ENCODE assay signal across 1 cellular context in the genomic region with DNA sequence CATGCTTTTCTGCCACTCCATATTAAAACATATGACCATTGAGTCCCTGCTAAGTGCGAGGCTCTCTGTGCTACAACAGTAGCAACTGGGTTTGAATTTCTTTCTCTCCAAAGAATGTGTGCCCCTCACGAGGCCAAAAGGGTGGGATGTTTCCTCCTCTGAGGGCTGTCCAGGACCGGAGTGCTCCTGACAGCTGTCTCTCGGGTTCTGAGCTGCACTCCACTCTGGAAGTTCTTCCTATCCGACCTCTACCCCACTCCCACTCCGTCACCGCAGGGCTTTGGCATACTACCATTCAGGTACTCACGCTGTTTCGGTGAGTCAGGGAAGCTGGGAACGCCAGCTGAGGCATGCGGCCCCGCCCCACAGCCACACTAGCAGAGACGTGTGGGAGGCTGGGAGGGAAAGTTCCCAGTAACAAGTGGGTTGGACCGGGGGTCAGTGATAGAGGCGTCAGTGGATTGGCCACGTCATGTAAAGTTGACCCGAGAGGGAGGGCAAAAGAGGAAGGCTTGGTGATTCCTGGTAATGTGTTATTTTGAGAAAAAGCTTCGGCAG.
TF ChIP-seq lines count a peak whose summit lies in the region.

No MANE protein-coding gene starts in this region.

TF ChIP-seq in K562, 482 proteins besides CTCF, POLR2A, EP300 and RAD21 (continued from another document and continues in another):
- TF ChIP-seq CHD7 (IDR thresholded peaks at IDR 0.05; ENCODE audit: low read depth, low read length) (no peak), SAFB (IDR thresholded peaks at IDR 0.05; ENCODE audit: borderline replicate concordance, low read depth, low read length) (no peak), ETV6 (IDR thresholded peaks at IDR 0.05; ENCODE audit: borderline replicate concordance in 1 of 2, low read depth in 2 of 2, low read length in 1 of 2) (no peak), ETV6 (CRISPR knock-in tag; IDR thresholded peaks at IDR 0.05; ENCODE audit: borderline replicate concordance) (no peak), ZBTB7A (IDR thresholded peaks at IDR 0.05; ENCODE audit: borderline replicate concordance, control insufficient read depth, low read depth, low read length) (no peak; the same call in 1 of the 2 replicates), NRF1 (conservative IDR thresholded peaks at IDR 0.05 in 1 of 2, IDR thresholded peaks at IDR 0.05 in 1 of 2) (no peak), BHLHE40 (IDR thresholded peaks at IDR 0.05; ENCODE audit: low read length) (no peak; the same call in 1 of the 2 replicates), MNT (conservative IDR thresholded peaks at IDR 0.05) (peak; percentile 74 to 84; a peak in 3 of 4 replicates), JUNB (CRISPR knock-in tag; conservative IDR thresholded peaks at IDR 0.05) (no peak), MAZ (CRISPR knock-in tag; conservative IDR thresholded peaks at IDR 0.05 in 1 of 2, IDR thresholded peaks at IDR 0.05 in 1 of 2) (peak in 1 of 2 experiments; percentile 33; a peak in 1 of 4 replicates), U2AF2 (optimal IDR thresholded peaks at IDR 0.05; ENCODE audit: low read depth, low read length) (no peak), SOX6 (IDR thresholded peaks at IDR 0.05) (no peak), KAT7 (CRISPR knock-in tag; IDR thresholded peaks at IDR 0.05; ENCODE audit: borderline replicate concordance) (no peak), POLR2H (tag; IDR thresholded peaks at IDR 0.05; ENCODE audit: low read depth) (no peak), DLX4 (CRISPR knock-in tag; IDR thresholded peaks at IDR 0.05) (no peak), GABPB1 (CRISPR knock-in tag; IDR thresholded peaks at IDR 0.05) (no peak), PRDM10 (IDR thresholded peaks at IDR 0.05; ENCODE audit: partially characterized antibody) (peak; percentile 62), GATAD2B (IDR thresholded peaks at IDR 0.05; ENCODE audit: borderline replicate concordance) (no peak), TAF7 (tag; IDR thresholded peaks at IDR 0.05) (no peak), ZFP1 (CRISPR knock-in tag; IDR thresholded peaks at IDR 0.05) (no peak), ZNF224 (CRISPR knock-in tag; IDR thresholded peaks at IDR 0.05) (no peak), ERF (CRISPR knock-in tag; IDR thresholded peaks at IDR 0.05) (no peak), XRCC5 (IDR thresholded peaks at IDR 0.05; ENCODE audit: low read depth, low read length) (no peak)
- TF ChIP-seq, protein P1, sequence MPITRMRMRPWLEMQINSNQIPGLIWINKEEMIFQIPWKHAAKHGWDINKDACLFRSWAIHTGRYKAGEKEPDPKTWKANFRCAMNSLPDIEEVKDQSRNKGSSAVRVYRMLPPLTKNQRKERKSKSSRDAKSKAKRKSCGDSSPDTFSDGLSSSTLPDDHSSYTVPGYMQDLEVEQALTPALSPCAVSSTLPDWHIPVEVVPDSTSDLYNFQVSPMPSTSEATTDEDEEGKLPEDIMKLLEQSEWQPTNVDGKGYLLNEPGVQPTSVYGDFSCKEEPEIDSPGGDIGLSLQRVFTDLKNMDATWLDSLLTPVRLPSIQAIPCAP (CRISPR knock-in tag; IDR thresholded peaks at IDR 0.05; ENCODE audit: borderline replicate concordance) = no peak
- TF ChIP-seq, protein P2, sequence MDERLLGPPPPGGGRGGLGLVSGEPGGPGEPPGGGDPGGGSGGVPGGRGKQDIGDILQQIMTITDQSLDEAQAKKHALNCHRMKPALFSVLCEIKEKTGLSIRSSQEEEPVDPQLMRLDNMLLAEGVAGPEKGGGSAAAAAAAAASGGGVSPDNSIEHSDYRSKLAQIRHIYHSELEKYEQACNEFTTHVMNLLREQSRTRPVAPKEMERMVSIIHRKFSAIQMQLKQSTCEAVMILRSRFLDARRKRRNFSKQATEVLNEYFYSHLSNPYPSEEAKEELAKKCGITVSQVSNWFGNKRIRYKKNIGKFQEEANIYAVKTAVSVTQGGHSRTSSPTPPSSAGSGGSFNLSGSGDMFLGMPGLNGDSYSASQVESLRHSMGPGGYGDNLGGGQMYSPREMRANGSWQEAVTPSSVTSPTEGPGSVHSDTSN (CRISPR knock-in tag; IDR thresholded peaks at IDR 0.05; ENCODE audit: low read depth) = no peak
- TF ChIP-seq, protein P2 (tag; conservative IDR thresholded peaks at IDR 0.05; ENCODE audit: low read depth) = no peak
- TF ChIP-seq, protein P3, sequence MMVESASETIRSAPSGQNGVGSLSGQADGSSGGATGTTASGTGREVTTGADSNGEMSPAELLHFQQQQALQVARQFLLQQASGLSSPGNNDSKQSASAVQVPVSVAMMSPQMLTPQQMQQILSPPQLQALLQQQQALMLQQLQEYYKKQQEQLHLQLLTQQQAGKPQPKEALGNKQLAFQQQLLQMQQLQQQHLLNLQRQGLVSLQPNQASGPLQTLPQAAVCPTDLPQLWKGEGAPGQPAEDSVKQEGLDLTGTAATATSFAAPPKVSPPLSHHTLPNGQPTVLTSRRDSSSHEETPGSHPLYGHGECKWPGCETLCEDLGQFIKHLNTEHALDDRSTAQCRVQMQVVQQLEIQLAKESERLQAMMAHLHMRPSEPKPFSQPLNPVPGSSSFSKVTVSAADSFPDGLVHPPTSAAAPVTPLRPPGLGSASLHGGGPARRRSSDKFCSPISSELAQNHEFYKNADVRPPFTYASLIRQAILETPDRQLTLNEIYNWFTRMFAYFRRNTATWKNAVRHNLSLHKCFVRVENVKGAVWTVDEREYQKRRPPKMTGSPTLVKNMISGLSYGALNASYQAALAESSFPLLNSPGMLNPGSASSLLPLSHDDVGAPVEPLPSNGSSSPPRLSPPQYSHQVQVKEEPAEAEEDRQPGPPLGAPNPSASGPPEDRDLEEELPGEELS (CRISPR knock-in tag; IDR thresholded peaks at IDR 0.05; ENCODE audit: borderline replicate concordance) = no peak
